In genomic region chr1:98342556-98342955, GRCh38 we compare ENCODE assay signal across 18 cellular contexts.
A peak's percentile ranks its signal among the peaks of the same experiment; 100 is the strongest.
DNase-seq lines count a peak whose midpoint lies in the region; ATAC-seq and TF ChIP-seq lines count a peak whose summit lies in the region.
"Had no signal": no experiment of that assay in that cellular context is flagged by ENCODE, and none has a peak within 500 bp of the region (broad histone marks: within the 10 kb centered on the region; RNA-seq: fewer than 3 reads in every experiment).

No MANE protein-coding gene starts in this region.

- CTCF ChIA-PET in SK-N-SH (lab: Yijun Ruan, JAX), result no interaction called here

- 38% methylated on average over 1 of the region's 1 CpG for WGBS in SK-N-SH (ENCODE audit: low lambda C conversion rate)
- WGBS in mesendoderm (ENCODE audit: extremely low coverage, insufficient coverage, low lambda C conversion rate), result no CpG with 5 or more reads among the region's 1 CpG

- no peaks in the 10 kb centered on the region for H3K4me1 ChIP-seq in SK-N-SH (ENCODE audit: control insufficient read depth in 1 of 2, insufficient read depth in 2 of 2, low read depth in 1 of 2, low read length in 1 of 2)
- H3K4me1 ChIP-seq in mesendoderm (ENCODE audit: control insufficient read depth, low read depth, low read length), result no peaks in the 10 kb centered on the region
- H3K4me1 ChIP-seq: Peyer's patch had no signal

- no peak overlapping the region for H3K18ac ChIP-seq in mesendoderm (ENCODE audit: low read length)

- H2BK15ac ChIP-seq in mesendoderm (replicated peaks; ENCODE audit: low read depth), result no peak overlapping the region

- H2BK5ac ChIP-seq in mesendoderm (ENCODE audit: low read length), result no peak overlapping the region

- POLR2A ChIA-PET in SK-N-SH (lab: Yijun Ruan, JAX), result no interaction called here

- no peak overlapping the region for H3K4ac ChIP-seq in mesendoderm (ENCODE audit: low read depth, low read length)

- ATAC-seq in HG03442 (IDR thresholded peaks at IDR 0.05; ENCODE audit: unreplicated experiment), result no peak
- ATAC-seq: CD8-positive, alpha-beta T cell; Right ventricle myocardium inferior had no signal

- H3K79me1 ChIP-seq in mesendoderm (ENCODE audit: low read length), result no peaks in the 10 kb centered on the region

- no peak overlapping the region for H4K8ac ChIP-seq in mesendoderm (ENCODE audit: low read depth, low read length)

- TF ChIP-seq CTCF in SK-N-SH (IDR thresholded peaks at IDR 0.05) (no peak), brain microvascular endothelial cell (IDR thresholded peaks at IDR 0.05; ENCODE audit: low read depth, low read length, missing control alignments) (no peak)

- TF ChIP-seq RAD21 in SK-N-SH (IDR thresholded peaks at IDR 0.05; ENCODE audit: low read length), result no peak

- DNase-seq in ELR (ENCODE audit: low read depth), result peak; percentile 64
- DNase-seq in SK-N-SH, result no peak
- DNase-seq in brain microvascular endothelial cell, result peak; percentile 9
- peak; percentile 46 for DNase-seq in mesendoderm
- no peak for DNase-seq in activated gamma-delta T cell treated with Interleukin-2 at 50 U/mL for 16 hours
- DNase-seq in globus pallidus (ENCODE audit: low spot score), result no peak
- DNase-seq in NCI-H510A (lab: John Stamatoyannopoulos, UW), result no peak
- DNase-seq: Calu3; CD8-positive, alpha-beta T cell; NCI-H1436; NCI-H2029; NCI-H446; NCI-H69; Peyer's patch had no signal

- H3K27me3 ChIP-seq in SK-N-SH (ENCODE audit: insufficient read depth) (no peaks in the 10 kb centered on the region), brain microvascular endothelial cell (replicated peaks) (no peaks in the 10 kb centered on the region), mesendoderm (ENCODE audit: insufficient read depth, low read length, poor library complexity) (no peaks in the 10 kb centered on the region)
- H3K27me3 ChIP-seq: BLaER1 treated with 17β-estradiol and CSF1 and Interleukin-3, amounts not matched to agents 10 nM and 100 nM; Peyer's patch had no signal

- no peak overlapping the region for H2AFZ ChIP-seq in SK-N-SH (ENCODE audit: low read depth)

- H3K79me2 ChIP-seq in SK-N-SH (ENCODE audit: insufficient read depth) (no peaks in the 10 kb centered on the region), mesendoderm (ENCODE audit: control insufficient read depth, insufficient read depth, low read length) (no peaks in the 10 kb centered on the region)

- no peak overlapping the region for H2AK5ac ChIP-seq in mesendoderm (ENCODE audit: low read length)

- H3K4me2 ChIP-seq in SK-N-SH, result 0 out of 2 replicates have a peak overlapping the region, but pooled peaks have one; percentile 17
- no peak overlapping the region for H3K4me2 ChIP-seq in mesendoderm (ENCODE audit: low read length)
- H3K4me2 ChIP-seq: BLaER1 treated with 17β-estradiol and CSF1 and Interleukin-3, amounts not matched to agents 10 nM and 100 nM; KMS-11 had no signal

- in situ Hi-C loops in brain microvascular endothelial cell (cut with HindIII; ENCODE audit: low pct_ligation_motif_present, low sequenced_read_pairs), result no loop called here

- no peaks in the 10 kb centered on the region for H3K9me3 ChIP-seq in SK-N-SH
- H3K9me3 ChIP-seq: BLaER1 treated with 17β-estradiol and CSF1 and Interleukin-3, amounts not matched to agents 10 nM and 100 nM; Peyer's patch had no signal

- H4K5ac ChIP-seq in mesendoderm (ENCODE audit: low read length), result no peak overlapping the region

- no peaks in the 10 kb centered on the region for H3K36me3 ChIP-seq in SK-N-SH (replicated peaks in 1 of 2; ENCODE audit: control insufficient read depth in 1 of 2, insufficient read depth in 2 of 2, low read length in 1 of 2)
- H3K36me3 ChIP-seq in brain microvascular endothelial cell (replicated peaks), result no peaks in the 10 kb centered on the region
- no peaks in the 10 kb centered on the region for H3K36me3 ChIP-seq in mesendoderm (ENCODE audit: control insufficient read depth, insufficient read depth, low read length)
- H3K36me3 ChIP-seq: BLaER1 treated with 17β-estradiol and CSF1 and Interleukin-3, amounts not matched to agents 10 nM and 100 nM; Peyer's patch had no signal

- H2BK120ac ChIP-seq in mesendoderm (ENCODE audit: low read depth, low read length), result no peak overlapping the region

- H4K20me1 ChIP-seq in SK-N-SH (ENCODE audit: insufficient read depth), result no peaks in the 10 kb centered on the region
- H4K20me1 ChIP-seq: BLaER1 treated with 17β-estradiol and CSF1 and Interleukin-3, amounts not matched to agents 10 nM and 100 nM had no signal

- H3K23ac ChIP-seq in mesendoderm (ENCODE audit: low read length), result no peak overlapping the region

- TF ChIP-seq EP300 in SK-N-SH (IDR thresholded peaks at IDR 0.05; ENCODE audit: borderline replicate concordance in 1 of 2, low read depth in 1 of 2, low read length in 1 of 2), result no peak

- no peak overlapping the region for H3K56ac ChIP-seq in mesendoderm (ENCODE audit: low read length)

- H3K9ac ChIP-seq in SK-N-SH (no peak overlapping the region), mesendoderm (ENCODE audit: low read length) (no peak overlapping the region)
- H3K9ac ChIP-seq: BLaER1 treated with 17β-estradiol and CSF1 and Interleukin-3, amounts not matched to agents 10 nM and 100 nM; KMS-11 had no signal

- H3K9me2 ChIP-seq in SK-N-SH, result no peaks in the 10 kb centered on the region

- H3K27ac ChIP-seq in SK-N-SH (ENCODE audit: low read depth in 2 of 2, low read length in 1 of 2), result no peak overlapping the region
- no peak overlapping the region for H3K27ac ChIP-seq in brain microvascular endothelial cell
- no peak overlapping the region for H3K27ac ChIP-seq in mesendoderm (ENCODE audit: low read depth, low read length)
- H3K27ac ChIP-seq: BLaER1 treated with 17β-estradiol and CSF1 and Interleukin-3, amounts not matched to agents 10 nM and 100 nM; KMS-11; Peyer's patch had no signal

- H3K4me3 ChIP-seq in SK-N-SH (ENCODE audit: low read depth in 2 of 2, low read length in 1 of 2), result no peak overlapping the region
- H3K4me3 ChIP-seq in brain microvascular endothelial cell (ENCODE audit: low read depth, low read length), result no peak overlapping the region
- no peak overlapping the region for H3K4me3 ChIP-seq in mesendoderm (ENCODE audit: low read length)
- H3K4me3 ChIP-seq: BLaER1 treated with 17β-estradiol and CSF1 and Interleukin-3, amounts not matched to agents 10 nM and 100 nM; Peyer's patch had no signal

- H3F3A ChIP-seq in SK-N-SH (replicated peaks; ENCODE audit: insufficient read depth), result peaks cover 16% of the 10 kb centered on the region

TF ChIP-seq in SK-N-SH, 30 proteins besides CTCF, POLR2A, EP300 and RAD21:
- no peak for TF ChIP-seq NRF1 (IDR thresholded peaks at IDR 0.05; ENCODE audit: low read depth, low read length)
- TF ChIP-seq, protein P1, sequence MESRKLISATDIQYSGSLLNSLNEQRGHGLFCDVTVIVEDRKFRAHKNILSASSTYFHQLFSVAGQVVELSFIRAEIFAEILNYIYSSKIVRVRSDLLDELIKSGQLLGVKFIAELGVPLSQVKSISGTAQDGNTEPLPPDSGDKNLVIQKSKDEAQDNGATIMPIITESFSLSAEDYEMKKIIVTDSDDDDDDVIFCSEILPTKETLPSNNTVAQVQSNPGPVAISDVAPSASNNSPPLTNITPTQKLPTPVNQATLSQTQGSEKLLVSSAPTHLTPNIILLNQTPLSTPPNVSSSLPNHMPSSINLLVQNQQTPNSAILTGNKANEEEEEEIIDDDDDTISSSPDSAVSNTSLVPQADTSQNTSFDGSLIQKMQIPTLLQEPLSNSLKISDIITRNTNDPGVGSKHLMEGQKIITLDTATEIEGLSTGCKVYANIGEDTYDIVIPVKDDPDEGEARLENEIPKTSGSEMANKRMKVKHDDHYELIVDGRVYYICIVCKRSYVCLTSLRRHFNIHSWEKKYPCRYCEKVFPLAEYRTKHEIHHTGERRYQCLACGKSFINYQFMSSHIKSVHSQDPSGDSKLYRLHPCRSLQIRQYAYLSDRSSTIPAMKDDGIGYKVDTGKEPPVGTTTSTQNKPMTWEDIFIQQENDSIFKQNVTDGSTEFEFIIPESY (IDR thresholded peaks at IDR 0.05; ENCODE audit: borderline replicate concordance, low read depth), result no peak
- no peak for TF ChIP-seq RCOR1 (IDR thresholded peaks at IDR 0.05; ENCODE audit: low read length)
- TF ChIP-seq, protein P2, sequence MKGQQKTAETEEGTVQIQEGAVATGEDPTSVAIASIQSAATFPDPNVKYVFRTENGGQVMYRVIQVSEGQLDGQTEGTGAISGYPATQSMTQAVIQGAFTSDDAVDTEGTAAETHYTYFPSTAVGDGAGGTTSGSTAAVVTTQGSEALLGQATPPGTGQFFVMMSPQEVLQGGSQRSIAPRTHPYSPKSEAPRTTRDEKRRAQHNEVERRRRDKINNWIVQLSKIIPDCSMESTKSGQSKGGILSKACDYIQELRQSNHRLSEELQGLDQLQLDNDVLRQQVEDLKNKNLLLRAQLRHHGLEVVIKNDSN (IDR thresholded peaks at IDR 0.05; ENCODE audit: borderline replicate concordance, low read depth), result no peak
- TF ChIP-seq SMC3 (IDR thresholded peaks at IDR 0.05; ENCODE audit: low read depth, low read length), result no peak
- TF ChIP-seq, protein P3, sequence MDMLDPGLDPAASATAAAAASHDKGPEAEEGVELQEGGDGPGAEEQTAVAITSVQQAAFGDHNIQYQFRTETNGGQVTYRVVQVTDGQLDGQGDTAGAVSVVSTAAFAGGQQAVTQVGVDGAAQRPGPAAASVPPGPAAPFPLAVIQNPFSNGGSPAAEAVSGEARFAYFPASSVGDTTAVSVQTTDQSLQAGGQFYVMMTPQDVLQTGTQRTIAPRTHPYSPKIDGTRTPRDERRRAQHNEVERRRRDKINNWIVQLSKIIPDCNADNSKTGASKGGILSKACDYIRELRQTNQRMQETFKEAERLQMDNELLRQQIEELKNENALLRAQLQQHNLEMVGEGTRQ (IDR thresholded peaks at IDR 0.05; ENCODE audit: borderline replicate concordance, low read depth, low read length), result no peak

Comparison
In these comparisons a context has a peak if more than half of its experiments do, and no peak if none do; other contexts are left out.
1. DNase-seq: peak in ELR (single experiment), brain microvascular endothelial cell (single experiment) and mesendoderm (single experiment); none in SK-N-SH (single experiment), activated gamma-delta T cell treated with Interleukin-2 at 50 U/mL for 16 hours (single experiment), globus pallidus (single experiment) and NCI-H510A (single experiment).